18 cellular contexts compared by ENCODE assay signal in the genomic region with DNA sequence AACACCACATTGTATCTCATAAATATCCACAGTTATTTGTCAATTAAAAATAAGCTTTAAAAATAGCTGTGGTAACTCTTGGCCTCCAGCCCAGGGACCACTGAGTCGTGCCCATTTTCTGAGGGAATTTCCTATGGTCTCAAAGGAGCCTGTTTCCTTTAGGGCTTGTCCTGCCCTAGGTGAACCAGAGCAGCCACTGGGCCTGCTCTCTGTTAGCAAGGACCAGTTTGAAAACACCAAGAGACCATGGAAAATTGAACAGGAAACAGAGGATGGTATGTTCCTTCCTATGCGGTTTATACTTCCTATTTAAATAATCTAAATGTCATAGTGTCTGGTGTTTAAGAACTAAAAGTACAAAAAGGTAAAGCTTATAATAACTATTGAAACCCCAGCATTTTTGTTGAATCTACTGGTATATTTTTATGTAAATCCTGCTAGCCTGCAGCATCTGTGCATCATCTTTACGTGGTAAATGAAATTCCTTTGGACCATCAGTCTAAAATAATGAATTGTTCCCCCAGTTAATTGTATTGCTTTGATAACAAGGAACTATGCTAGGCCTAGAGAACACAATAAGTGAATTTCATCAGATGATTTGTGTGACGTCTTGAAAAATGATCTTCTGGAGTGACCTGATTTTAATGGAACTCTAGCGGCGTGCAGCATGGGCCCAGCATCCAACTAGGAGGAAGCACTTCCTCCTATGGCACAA.
"Had no signal": no experiment of that assay in that cellular context is flagged by ENCODE, and none has a peak within 500 bp of the region (broad histone marks: within the 10 kb centered on the region; RNA-seq: fewer than 3 reads in every experiment).

No MANE protein-coding gene starts in this region.

- H3K4me1 ChIP-seq: esophagus squamous epithelium, right atrium auricular region had no signal

- DNase-seq: activated CD4-positive, alpha-beta T cell treated with anti-CD3 and anti-CD28 coated beads for 1 hour; activated CD8-positive, alpha-beta memory T cell treated with anti-CD3 and anti-CD28 coated beads for 24 hours; activated CD8-positive, alpha-beta memory T cell treated with anti-CD3 and anti-CD28 coated beads, Interleukin-2, amount 50 U/mL, for 48 hours; activated effector memory CD4-positive, alpha-beta T cell treated with Interleukin-2 at 50 U/mL for 16 hours; activated naive CD4-positive, alpha-beta T cell treated with anti-CD3 and anti-CD28 coated beads, Interleukin-2, amount 10 ng/mL, durations not matched to agents 7 days and 5 days; activated naive CD8-positive, alpha-beta T cell treated with anti-CD3 and anti-CD28 coated beads, Interleukin-2, amount 50 U/mL, for 24 hours; activated T-cell treated with anti-CD3 and anti-CD28 coated beads, Interleukin-2, amount 50 U/mL, for 48 hours; effector memory CD4-positive, alpha-beta T cell; esophagus squamous epithelium; immature natural killer cell; nephron progenitor cell; occipital lobe; stimulated activated CD4-positive, alpha-beta T cell treated with anti-CD3 and anti-CD28 coated beads, Interleukin-2, amount 100 ng/mL, for 24 hours; stimulated activated naive CD4-positive, alpha-beta T cell treated with Interleukin-2 at 50 U/mL for 16 hours; tibial artery; WERI-Rb-1 had no signal

- H3K27ac ChIP-seq: ascending aorta, esophagus squamous epithelium, right atrium auricular region, tibial artery, WERI-Rb-1 had no signal

- H3K4me3 ChIP-seq: ascending aorta, esophagus squamous epithelium, right atrium auricular region, tibial artery had no signal

- H3K36me3 ChIP-seq: ascending aorta, esophagus squamous epithelium, right atrium auricular region, tibial artery, WERI-Rb-1 had no signal

- ATAC-seq: activated naive CD8-positive, alpha-beta T cell treated with anti-CD3 and anti-CD28 coated beads, Interleukin-2, amount 50 U/mL, for 24 hours had no signal

- H3K27me3 ChIP-seq: ascending aorta, esophagus squamous epithelium, right atrium auricular region, tibial artery had no signal

- H3K9me3 ChIP-seq: ascending aorta, esophagus squamous epithelium, right atrium auricular region, tibial artery had no signal
